ENCODE assay signal across 8 cellular contexts in the genomic region with DNA sequence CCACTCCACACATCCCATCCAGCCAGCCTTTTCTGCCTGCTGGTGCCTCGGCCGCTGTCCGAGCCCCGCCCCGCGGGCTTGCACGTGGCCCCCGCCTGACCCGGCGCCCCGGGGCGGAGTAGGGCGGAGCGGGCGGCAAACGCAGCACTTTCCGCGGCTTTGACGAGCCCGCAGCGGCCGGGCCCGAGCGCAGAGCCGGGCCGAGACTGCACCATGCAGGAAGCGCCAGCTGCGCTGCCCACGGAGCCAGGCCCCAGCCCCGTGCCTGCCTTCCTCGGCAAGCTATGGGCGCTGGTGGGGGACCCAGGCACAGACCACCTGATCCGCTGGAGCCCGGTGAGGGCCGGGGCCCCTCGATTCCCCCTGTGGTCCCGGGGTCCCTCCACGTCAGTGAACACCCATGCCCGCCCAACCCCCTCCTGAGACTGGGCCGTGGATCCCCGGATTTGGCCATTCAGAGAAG. TPM values are rescaled to one million over a fixed set of nuclear protein-coding genes. Genes with fewer than 3 reads are reported as not detected.
DNase-seq lines count a peak whose midpoint lies in the region; ATAC-seq lines count a peak whose summit lies in the region.

A gene with protein sequence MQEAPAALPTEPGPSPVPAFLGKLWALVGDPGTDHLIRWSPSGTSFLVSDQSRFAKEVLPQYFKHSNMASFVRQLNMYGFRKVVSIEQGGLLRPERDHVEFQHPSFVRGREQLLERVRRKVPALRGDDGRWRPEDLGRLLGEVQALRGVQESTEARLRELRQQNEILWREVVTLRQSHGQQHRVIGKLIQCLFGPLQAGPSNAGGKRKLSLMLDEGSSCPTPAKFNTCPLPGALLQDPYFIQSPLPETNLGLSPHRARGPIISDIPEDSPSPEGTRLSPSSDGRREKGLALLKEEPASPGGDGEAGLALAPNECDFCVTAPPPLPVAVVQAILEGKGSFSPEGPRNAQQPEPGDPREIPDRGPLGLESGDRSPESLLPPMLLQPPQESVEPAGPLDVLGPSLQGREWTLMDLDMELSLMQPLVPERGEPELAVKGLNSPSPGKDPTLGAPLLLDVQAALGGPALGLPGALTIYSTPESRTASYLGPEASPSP (plus strand): TSS at position 147 of the 463 bp plus-strand sequence. CDS start 67 bp downstream, at position 214.

- no peaks in the 10 kb centered on the region for H3K79me2 ChIP-seq in ACC112 (ENCODE audit: control insufficient read depth, insufficient read depth, low read length, unreplicated experiment)

- no peak within 1 kb of the TSS for H3K27ac ChIP-seq in ACC112 (ENCODE audit: low read depth, low read length)
- H3K27ac ChIP-seq in iPS-18a (ENCODE audit: low read length) = no peak within 1 kb of the TSS
- H3K27ac ChIP-seq in skeletal muscle tissue (ENCODE audit: low read depth, low read length) = peak within 1 kb of the TSS; percentile 91

- H3K36me3 ChIP-seq in ACC112 (ENCODE audit: insufficient read depth, low read length) (no peaks in the 10 kb centered on the region), iPS-18a (ENCODE audit: control insufficient read depth, low read depth, low read length) (no peaks in the 10 kb centered on the region), skeletal muscle tissue (ENCODE audit: control insufficient read depth in 3 of 3, insufficient read depth in 3 of 3, low read length in 3 of 3) (peaks cover 8 to 19% (median 13%) of the 10 kb centered on the region in 3 donors)

- H3K4me3 ChIP-seq in ACC112 (ENCODE audit: low read depth, low read length) = 0 out of 2 replicates have a peak within 1 kb of the TSS, but pooled peaks have one; percentile 14
- H3K4me3 ChIP-seq in iPS-18a (ENCODE audit: low read length) = peak within 1 kb of the TSS; percentile 37
- H3K4me3 ChIP-seq in skeletal muscle tissue (ENCODE audit: low read length in 3 of 3) = peak within 1 kb of the TSS; percentile 78 to 83 (median 83)

- H3K9me3 ChIP-seq in iPS-18a (ENCODE audit: control insufficient read depth, low read depth, low read length) = no peaks in the 10 kb centered on the region
- no peaks in the 10 kb centered on the region for H3K9me3 ChIP-seq in skeletal muscle tissue (ENCODE audit: control insufficient read depth in 3 of 3, low read length in 3 of 3)

- H3K9ac ChIP-seq in iPS-18a (ENCODE audit: low read length) = no peak within 1 kb of the TSS
- H3K9ac ChIP-seq in skeletal muscle tissue (ENCODE audit: low read depth in 1 of 3, low read length in 3 of 3) = peak within 1 kb of the TSS; percentile 82 to 96 (median 90)

- no peaks in the 10 kb centered on the region for H3K27me3 ChIP-seq in ACC112 (ENCODE audit: insufficient read depth, low read length)
- H3K27me3 ChIP-seq in iPS-18a (ENCODE audit: control insufficient read depth, insufficient read depth, low read length) = peaks cover 100% of the 10 kb centered on the region
- H3K27me3 ChIP-seq in skeletal muscle tissue (ENCODE audit: control insufficient read depth in 3 of 3, insufficient read depth in 3 of 3, low read length in 3 of 3) = peaks cover 0 to 5% (median 0%) of the 10 kb centered on the region in 3 donors

- DNase-seq in HCEC 1CT (peak; percentile 34), amygdala (lab: John Stamatoyannopoulos, UW) (peak in 34 of 56 donors; percentile 13 to 77 (median 50)), pons (ENCODE audit: low spot score) (no peak)

- no peak within 1 kb of the TSS for H2AFZ ChIP-seq in ACC112 (ENCODE audit: low read length, unreplicated experiment)

- peaks cover 4% of the 10 kb centered on the region for H3K4me1 ChIP-seq in ACC112 (ENCODE audit: control insufficient read depth, insufficient read depth, low read length, unreplicated experiment)
- peaks cover 11% of the 10 kb centered on the region for H3K4me1 ChIP-seq in iPS-18a (ENCODE audit: control insufficient read depth, low read depth, low read length)
- H3K4me1 ChIP-seq in skeletal muscle tissue (ENCODE audit: control insufficient read depth in 3 of 3, insufficient read depth in 3 of 3, low read length in 3 of 3) = peaks cover 64 to 73% (median 68%) of the 10 kb centered on the region in 3 donors

- no peak for ATAC-seq in GM21576 (IDR thresholded peaks at IDR 0.05; ENCODE audit: unreplicated experiment)
- no peak for ATAC-seq in GM21447 (IDR thresholded peaks at IDR 0.05; ENCODE audit: unreplicated experiment)

RNA-seq across cellular contexts. Expression of the gene that starts here (rescaled TPM):
- total RNA-seq in skeletal muscle tissue = 3.7 TPM

Comparison
In these comparisons a context has a peak if more than half of its experiments do, and no peak if none do; other contexts are left out.
1. H3K4me3 ChIP-seq: peak in every context shown above with its lines; median percentile 83 in skeletal muscle tissue; 37 in iPS-18a; 14 in ACC112.